In genomic region chr1:30409476-30410152, GRCh38 we compare ENCODE assay signal across 1 cellular context.
TF ChIP-seq lines count a peak whose summit lies in the region.

No MANE protein-coding gene starts in this region.

TF ChIP-seq in WTC11, 78 proteins besides CTCF, POLR2A, EP300 and RAD21 (continued from another document):
- TF ChIP-seq ZNF512 (CRISPR knock-in tag; IDR thresholded peaks at IDR 0.05; ENCODE audit: borderline replicate concordance): no peak
- no peak for TF ChIP-seq ETV6 (CRISPR knock-in tag; IDR thresholded peaks at IDR 0.05)
- TF ChIP-seq CREB1 (CRISPR knock-in tag; IDR thresholded peaks at IDR 0.05): no peak
